24 cellular contexts compared by ENCODE assay signal in the genomic region with DNA sequence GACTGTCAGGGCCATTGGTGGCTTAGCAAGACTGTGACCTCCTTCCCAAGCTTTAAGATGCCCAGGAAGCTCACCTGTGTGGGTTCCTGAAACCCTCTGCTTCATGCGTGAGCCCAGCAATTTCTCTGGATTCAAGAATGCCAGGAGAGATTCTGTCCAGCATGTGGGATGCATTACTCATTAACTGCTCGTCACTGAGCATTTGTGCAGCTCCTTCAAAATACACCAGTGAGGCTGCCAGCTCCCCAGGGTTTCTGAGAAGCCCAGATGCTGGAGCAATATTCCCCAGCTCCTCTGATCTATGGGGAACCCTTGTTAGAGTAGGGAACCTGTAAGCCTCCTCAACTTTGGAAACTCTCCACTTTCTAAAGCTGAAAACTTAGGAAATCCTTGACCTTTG.
A peak's percentile ranks its signal among the peaks of the same experiment; 100 is the strongest.
DNase-seq lines count a peak whose midpoint lies in the region; ATAC-seq, FAIRE-seq and TF ChIP-seq lines count a peak whose summit lies in the region.
"Had no signal": no experiment of that assay in that cellular context is flagged by ENCODE, and none has a peak within 500 bp of the region (broad histone marks: within the 10 kb centered on the region; RNA-seq: fewer than 3 reads in every experiment).

No MANE protein-coding gene starts in this region.

- no peak for TF ChIP-seq CTCF in pancreas (IDR thresholded peaks at IDR 0.05)

- ATAC-seq in pancreas = no peak
- ATAC-seq: CD8-positive, alpha-beta T cell; Panc1 had no signal

- peaks cover 0 to 9% (median 0%) of the 10 kb centered on the region in 4 donors for H3K27me3 ChIP-seq in pancreas
- H3K27me3 ChIP-seq in effector memory CD4-positive, alpha-beta T cell (replicated peaks; ENCODE audit: control insufficient read depth, insufficient read depth, low read length, poor library complexity, severe bottlenecking) = no peaks in the 10 kb centered on the region

- intact Hi-C loops in pancreas (cut with DNase I) = no loop called here

- no peaks in the 10 kb centered on the region for H3K4me1 ChIP-seq in pancreas
- H3K4me1 ChIP-seq in effector memory CD4-positive, alpha-beta T cell (ENCODE audit: control insufficient read depth, insufficient read depth, low read length, poor library complexity, severe bottlenecking) = no peaks in the 10 kb centered on the region

- H3K27ac ChIP-seq in cingulate gyrus (ENCODE audit: low read depth, low read length) (peak overlapping the region; percentile 71), temporal lobe (ENCODE audit: low read depth, low read length) (peak overlapping the region; percentile 84), pancreas (no peak overlapping the region)
- no peak overlapping the region for H3K27ac ChIP-seq in effector memory CD4-positive, alpha-beta T cell (ENCODE audit: insufficient read depth, low read length, poor library complexity, severe bottlenecking)
- H3K27ac ChIP-seq: 22Rv1, HL-60 had no signal

- H3K36me3 ChIP-seq in pancreas = no peaks in the 10 kb centered on the region
- H3K36me3 ChIP-seq in effector memory CD4-positive, alpha-beta T cell (ENCODE audit: control insufficient read depth, insufficient read depth, low read length) = no peaks in the 10 kb centered on the region

- 37 to 38% methylated on average over 2 of the region's 2 CpGs for WGBS in pancreas, 2 donors

- no peaks in the 10 kb centered on the region for H3K9me3 ChIP-seq in pancreas
- no peaks in the 10 kb centered on the region for H3K9me3 ChIP-seq in effector memory CD4-positive, alpha-beta T cell (ENCODE audit: control insufficient read depth, low read length)

- no peak overlapping the region for H3K4me3 ChIP-seq in pancreas
- no peak overlapping the region for H3K4me3 ChIP-seq in effector memory CD4-positive, alpha-beta T cell (ENCODE audit: insufficient read depth, low read depth, low read length, poor library complexity, severe bottlenecking)

- no peak for FAIRE-seq in pancreas (lab: Jason Lieb, UNC)

- peak; percentile 37 for DNase-seq in DMS 273 (lab: John Stamatoyannopoulos, UW; ENCODE audit: unreplicated experiment)
- no peak for DNase-seq in DMS 273 treated with DMSO at 0.1 percent for 48 hours (lab: John Stamatoyannopoulos, UW)
- peak; percentile 61 for DNase-seq in middle frontal gyrus (ENCODE audit: extremely low spot score, low spot score)
- no peak for DNase-seq in pancreas
- DNase-seq in activated T-cell treated with anti-CD3 and anti-CD28 coated beads, Interleukin-2, amount 50 U/mL, for 48 hours = no peak
- no peak for DNase-seq in effector memory CD4-positive, alpha-beta T cell
- DNase-seq: ACHN; CD8-positive, alpha-beta T cell; GF-D8; GOT3; HCEC 1CT; KBM-7; NCI-H1092 treated with DMSO at 0.1 percent for 48 hours; NCI-H1436 treated with DMSO at 0.1 percent for 48 hours; NCI-H2029; NCI-H2227 treated with DMSO at 0.1 percent for 48 hours; NCI-H510A treated with DMSO at 0.1 percent for 48 hours; NCI-H748 treated with DMSO at 0.1 percent for 48 hours; NK-92 treated with Interleukin-12 subunit alpha and Interleukin-12 subunit beta, amount 100 ng/mL, for 24 hours had no signal

Comparison
In these comparisons a context has a peak if more than half of its experiments do, and no peak if none do; other contexts are left out.
1. DNase-seq: peak in DMS 273 (single experiment) and middle frontal gyrus (single experiment); none in DMS 273 treated with DMSO at 0.1 percent for 48 hours (single experiment), pancreas (0 of 6), activated T-cell treated with anti-CD3 and anti-CD28 coated beads, Interleukin-2, amount 50 U/mL, for 48 hours (0 of 2) and effector memory CD4-positive, alpha-beta T cell (0 of 3).
2. H3K27ac ChIP-seq: peak in cingulate gyrus (single experiment) and temporal lobe (single experiment); none in pancreas (0 of 4) and effector memory CD4-positive, alpha-beta T cell (single experiment).